In genomic region chr17:75756451-75757085, GRCh38 we compare ENCODE assay signal across 27 cellular contexts.
"Had no signal": no experiment of that assay in that cellular context is flagged by ENCODE, and none has a peak within 500 bp of the region (broad histone marks: within the 10 kb centered on the region; RNA-seq: fewer than 3 reads in every experiment).

No MANE protein-coding gene starts in this region.

- DNase-seq: activated CD4-positive, alpha-beta T cell treated with anti-CD3 and anti-CD28 coated beads for 4 hours; activated CD4-positive, alpha-beta T cell treated with anti-CD3 and anti-CD28 coated beads, Interleukin-2, amount 50 U/mL, for 4 hours; activated CD8-positive, alpha-beta memory T cell treated with anti-CD3 and anti-CD28 coated beads for 24 hours; activated gamma-delta T cell; activated naive CD4-positive, alpha-beta T cell treated with anti-CD3 and anti-CD28 coated beads, Interleukin-2, amount 10 ng/mL, durations not matched to agents 7 days and 5 days; activated naive CD8-positive, alpha-beta T cell treated with anti-CD3 and anti-CD28 coated beads, Interleukin-2, amount 10 ng/mL, durations not matched to agents 7 days and 5 days; activated T-cell treated with anti-CD3 and anti-CD28 coated beads, Interleukin-2, amount 50 U/mL, for 1 hour; brain microvascular endothelial cell; central memory CD4-positive, alpha-beta T cell; foreskin melanocyte; mammary epithelial cell; naive B cell; nephron progenitor cell; retina; small intestine; stimulated activated CD4-positive, alpha-beta T cell treated with anti-CD3 and anti-CD28 coated beads, Interleukin-1b, Interleukin-23, amount 100 ng/mL, for 48 hours; stimulated activated naive B cell treated with anti-CD40 and anti-IgM and Interleukin-4, amounts not matched to agents 10 μg/mL and 1 μg/mL and 100 μg/mL, for 72 hours; stomach; thyroid gland; upper lobe of left lung had no signal

- H3K4me1 ChIP-seq: prostate gland had no signal

- H3K27ac Mint-ChIP-seq: activated naive CD4-positive, alpha-beta T cell treated with anti-CD3 and anti-CD28 coated beads, Interleukin-2, amount 10 ng/mL, durations not matched to agents 7 days and 5 days; naive B cell; nephron progenitor cell; stimulated activated naive B cell treated with anti-CD40 and anti-IgM and Interleukin-4, amounts not matched to agents 10 μg/mL and 1 μg/mL and 100 μg/mL, for 72 hours had no signal

- H3K27me3 Mint-ChIP-seq: activated naive CD8-positive, alpha-beta T cell treated with anti-CD3 and anti-CD28 coated beads, Interleukin-2, amount 10 ng/mL, durations not matched to agents 7 days and 5 days; naive B cell; stimulated activated naive B cell treated with anti-CD40 and anti-IgM and Interleukin-4, amounts not matched to agents 10 μg/mL and 1 μg/mL and 100 μg/mL, for 72 hours had no signal

- ATAC-seq: sciatic nerve; stimulated activated naive B cell treated with anti-CD40 and anti-IgM and Interleukin-4, amounts not matched to agents 10 μg/mL and 1 μg/mL and 100 μg/mL, for 72 hours had no signal

- H3K4me3 ChIP-seq: esophagus muscularis mucosa, ovary, prostate gland, stomach, thyroid gland, upper lobe of left lung, vagina had no signal

- H3K9me3 Mint-ChIP-seq: activated naive CD4-positive, alpha-beta T cell treated with anti-CD3 and anti-CD28 coated beads, Interleukin-2, amount 10 ng/mL, durations not matched to agents 7 days and 5 days; activated naive CD8-positive, alpha-beta T cell treated with anti-CD3 and anti-CD28 coated beads, Interleukin-2, amount 10 ng/mL, durations not matched to agents 7 days and 5 days; activated T-helper 1 cell treated with anti-CD3 and anti-CD28 coated beads, Interleukin-12 subunit alpha, Interleukin-12 subunit beta, Interleukin-2, Interleukin-4 antibody, amounts not matched to agents 30 ng/mL and 10 ng/mL and 1 ng/mL, durations not matched to agents 14 hours and 24 hours and 36 hours; naive B cell; nephron progenitor cell; stimulated activated naive B cell treated with anti-CD40 and anti-IgM and Interleukin-4, amounts not matched to agents 10 μg/mL and 1 μg/mL and 100 μg/mL, for 72 hours had no signal

- H3K36me3 Mint-ChIP-seq: activated naive CD4-positive, alpha-beta T cell treated with anti-CD3 and anti-CD28 coated beads, Interleukin-2, amount 10 ng/mL, durations not matched to agents 7 days and 5 days; naive B cell had no signal

- H3K36me3 ChIP-seq: brain microvascular endothelial cell, ovary, prostate gland had no signal

- H3K27ac ChIP-seq: brain microvascular endothelial cell, esophagus muscularis mucosa, ovary, prostate gland, stomach, thyroid gland, upper lobe of left lung, vagina, VCaP had no signal

- H3K4me3 Mint-ChIP-seq: activated naive CD4-positive, alpha-beta T cell treated with anti-CD3 and anti-CD28 coated beads, Interleukin-2, amount 10 ng/mL, durations not matched to agents 7 days and 5 days; activated naive CD8-positive, alpha-beta T cell treated with anti-CD3 and anti-CD28 coated beads, Interleukin-2, amount 10 ng/mL, durations not matched to agents 7 days and 5 days; activated T-helper 1 cell treated with anti-CD3 and anti-CD28 coated beads, Interleukin-12 subunit alpha, Interleukin-12 subunit beta, Interleukin-2, Interleukin-4 antibody, amounts not matched to agents 30 ng/mL and 10 ng/mL and 1 ng/mL, durations not matched to agents 14 hours and 24 hours and 36 hours; nephron progenitor cell; stimulated activated naive B cell treated with anti-CD40 and anti-IgM and Interleukin-4, amounts not matched to agents 10 μg/mL and 1 μg/mL and 100 μg/mL, for 72 hours had no signal

- H3K27me3 ChIP-seq: brain microvascular endothelial cell, esophagus muscularis mucosa, ovary, stomach, thyroid gland, upper lobe of left lung, vagina had no signal

- H3K9me3 ChIP-seq: esophagus muscularis mucosa, ovary, prostate gland, stomach, thyroid gland, upper lobe of left lung, vagina had no signal
